22 cellular contexts compared by ENCODE assay signal in the genomic region with DNA sequence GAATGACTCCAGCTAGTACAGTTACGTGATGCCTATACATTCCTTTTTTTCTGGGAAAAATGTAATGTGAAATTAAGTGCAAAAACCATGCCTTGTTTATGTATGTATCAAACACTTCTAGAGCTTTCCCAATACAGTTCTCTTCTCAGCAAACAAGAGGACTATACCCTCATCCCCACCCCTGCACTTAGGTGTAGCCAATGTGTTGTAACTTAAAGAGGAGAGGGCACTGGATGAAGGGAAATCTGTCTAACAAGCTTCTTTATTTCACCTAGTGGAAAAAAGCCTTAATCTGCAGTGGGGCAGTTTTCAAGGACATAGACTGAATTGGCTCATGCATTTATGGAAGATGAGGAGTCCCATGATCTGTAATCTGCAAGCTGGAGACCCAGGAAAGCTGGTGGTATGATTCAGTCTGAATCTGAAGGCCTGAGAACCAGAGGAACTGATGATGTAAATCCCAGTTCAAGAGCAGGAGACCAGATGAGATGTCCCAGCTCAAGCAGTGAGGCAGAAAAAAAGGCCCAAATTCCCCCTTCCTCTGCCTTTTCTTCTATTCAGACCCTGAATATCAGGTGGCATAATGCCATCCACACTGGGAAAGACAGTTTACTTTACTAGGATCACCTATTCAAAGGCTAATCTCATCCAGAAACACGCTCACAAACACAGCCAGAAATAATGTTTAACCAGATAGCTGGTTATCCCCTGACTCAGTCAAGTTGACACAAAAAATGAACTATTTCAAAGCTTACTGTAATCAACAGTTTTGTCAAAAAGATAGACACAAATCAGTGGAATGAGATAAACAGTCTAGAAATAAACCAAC. TPM values are rescaled to one million over a fixed set of nuclear protein-coding genes. Genes with fewer than 3 reads are reported as not detected.
A peak's percentile ranks its signal among the peaks of the same experiment; 100 is the strongest.
DNase-seq lines count a peak whose midpoint lies in the region; ATAC-seq, FAIRE-seq and TF ChIP-seq lines count a peak whose summit lies in the region.
"Had no signal": no experiment of that assay in that cellular context is flagged by ENCODE, and none has a peak within 500 bp of the region (broad histone marks: within the 10 kb centered on the region; RNA-seq: fewer than 3 reads in every experiment).

No MANE protein-coding gene starts in this region.

- ATAC-seq in pancreas (peak in 3 of 4 donors; percentile 64 to 66 (median 65)), gastroesophageal sphincter (no peak)
- ATAC-seq: effector memory CD8-positive, alpha-beta T cell; GM12878; T-helper 17 cell had no signal

- no peaks in the 10 kb centered on the region for H3K9me3 ChIP-seq in pancreas
- no peaks in the 10 kb centered on the region for H3K9me3 ChIP-seq in gastroesophageal sphincter
- H3K9me3 ChIP-seq: esophagus muscularis mucosa, thoracic aorta had no signal

- in situ Hi-C loops in Caki2 (cut with HindIII; ENCODE audit: low pct_unique_long_range_greater_than_20kb, low sequenced_read_pairs) = loop anchor here (10.0 kb wide), 1 partner anchor 105 kb away; no protein-coding TSS in a partner anchor

- FAIRE-seq in pancreas (lab: Jason Lieb, UNC) = no peak
- FAIRE-seq: GM12878, HTR-8/SVneo had no signal

- H3K36me3 ChIP-seq in pancreas (no peaks in the 10 kb centered on the region), gastroesophageal sphincter (no peaks in the 10 kb centered on the region)
- H3K36me3 ChIP-seq: brain microvascular endothelial cell, esophagus muscularis mucosa, thoracic aorta had no signal

- H3K27ac ChIP-seq in pancreas = peak overlapping the region in 2 of 4 donors; percentile 39 to 41
- no peak overlapping the region for H3K27ac ChIP-seq in gastroesophageal sphincter
- H3K27ac ChIP-seq: brain microvascular endothelial cell, esophagus muscularis mucosa, thoracic aorta had no signal

- DNase-seq in Caki2 (ENCODE audit: low read depth) = peak; percentile 92
- DNase-seq in HK-2 (ENCODE audit: unreplicated experiment) = peak; percentile 62
- DNase-seq in fibroblast of the aortic adventitia (ENCODE audit: low read depth) = peak; percentile 5
- no peak for DNase-seq in pancreas
- DNase-seq in COLO668 (lab: John Stamatoyannopoulos, UW; ENCODE audit: unreplicated experiment) = no peak
- DNase-seq in NCI-H526 treated with DMSO at 0.1 percent for 48 hours (lab: John Stamatoyannopoulos, UW) = no peak
- DNase-seq: activated CD4-positive, alpha-beta T cell treated with anti-CD3 and anti-CD28 coated beads, Interleukin-2, amount 50 U/mL, for 1 hour; AML-193; brain microvascular endothelial cell; CD8-positive, alpha-beta memory T cell; DND-41; effector memory CD8-positive, alpha-beta T cell; Kasumi-1; NCI-H510A treated with DMSO at 0.1 percent for 48 hours; nephron progenitor cell; RPMI8226; T-helper 17 cell had no signal

- intact Hi-C loops in pancreas (cut with DNase I) = no loop called here

- H3K4me1 ChIP-seq in pancreas = peaks cover 10 to 17% (median 11%) of the 10 kb centered on the region in 3 donors
- H3K4me1 ChIP-seq in gastroesophageal sphincter = no peaks in the 10 kb centered on the region
- H3K4me1 ChIP-seq: esophagus muscularis mucosa had no signal

- TF ChIP-seq CTCF in fibroblast of the aortic adventitia (IDR thresholded peaks at IDR 0.05; ENCODE audit: insufficient read depth, low read length) (no peak), pancreas (IDR thresholded peaks at IDR 0.05) (no peak), gastroesophageal sphincter (IDR thresholded peaks at IDR 0.05) (no peak)

- no peak for TF ChIP-seq POLR2A in gastroesophageal sphincter (IDR thresholded peaks at IDR 0.05)

- H3K27me3 ChIP-seq in pancreas = no peaks in the 10 kb centered on the region
- peaks cover 6% of the 10 kb centered on the region for H3K27me3 ChIP-seq in gastroesophageal sphincter
- H3K27me3 ChIP-seq: brain microvascular endothelial cell, esophagus muscularis mucosa had no signal

- TF ChIP-seq EP300 in gastroesophageal sphincter (IDR thresholded peaks at IDR 0.05) = no peak

- no peak overlapping the region for H3K4me3 ChIP-seq in fibroblast of the aortic adventitia (ENCODE audit: low read depth, low read length)
- H3K4me3 ChIP-seq in pancreas = no peak overlapping the region
- H3K4me3 ChIP-seq in gastroesophageal sphincter = no peak overlapping the region
- H3K4me3 ChIP-seq: esophagus muscularis mucosa, GM12878, thoracic aorta had no signal

- 38 to 44% methylated on average over 2 of the region's 2 CpGs for WGBS in pancreas, 2 donors
- WGBS in gastroesophageal sphincter (ENCODE audit: low coverage in 1 of 2), 2 donors = 67 to 76% methylated on average over 1 to 2 of the region's 2 CpGs

RNA-seq across cellular contexts. Expression of a gene that starts 25.8 kb away (rescaled TPM):
- total RNA-seq in Caki2 (2014; rRNA removed; shearing (Covaris generic); ENCODE audit: low replicate concordance) = 1.5 and 29.5 TPM in 2 replicates
- total RNA-seq in fibroblast of the aortic adventitia (ENCODE audit: low replicate concordance) = 1.1 TPM in 1 of 2 replicates, not detected in the other
- not detected for total RNA-seq in pancreas
- under 1 TPM in 1 of 2 donors, not detected in 1; 0.02 TPM for polyA plus RNA-seq in pancreas
- not detected for total RNA-seq in gastroesophageal sphincter
- total RNA-seq: CD8-positive, alpha-beta memory T cell; esophagus muscularis mucosa; GM12878 had no signal
- polyA plus RNA-seq: CD8-positive, alpha-beta memory T cell; GM12878 had no signal

RNA-seq across cellular contexts. Expression of a gene that starts 30.7 kb away (rescaled TPM):
- not detected in 2 replicates for total RNA-seq in Caki2 (2014; rRNA removed; shearing (Covaris generic); ENCODE audit: low replicate concordance)
- 0.09 TPM in 1 of 2 replicates, not detected in the other for total RNA-seq in fibroblast of the aortic adventitia (ENCODE audit: low replicate concordance)
- under 1 TPM in 2 of 6 donors, not detected in 4; 0.20 to 0.21 TPM for total RNA-seq in pancreas
- polyA plus RNA-seq in pancreas = under 1 TPM in 1 of 2 donors, not detected in 1; 0.05 TPM
- not detected for total RNA-seq in gastroesophageal sphincter
- total RNA-seq: CD8-positive, alpha-beta memory T cell; esophagus muscularis mucosa; GM12878; T-helper 17 cell; thoracic aorta had no signal
- polyA plus RNA-seq: CD8-positive, alpha-beta memory T cell; GM12878 had no signal

Comparison
In these comparisons a context has a peak if more than half of its experiments do, and no peak if none do; other contexts are left out.
1. DNase-seq: peak in Caki2 (single experiment), HK-2 (single experiment) and fibroblast of the aortic adventitia (single experiment); none in pancreas (0 of 6), COLO668 (single experiment) and NCI-H526 treated with DMSO at 0.1 percent for 48 hours (single experiment).